Comparison of ENCODE assay signal across 9 cellular contexts in the genomic region with DNA sequence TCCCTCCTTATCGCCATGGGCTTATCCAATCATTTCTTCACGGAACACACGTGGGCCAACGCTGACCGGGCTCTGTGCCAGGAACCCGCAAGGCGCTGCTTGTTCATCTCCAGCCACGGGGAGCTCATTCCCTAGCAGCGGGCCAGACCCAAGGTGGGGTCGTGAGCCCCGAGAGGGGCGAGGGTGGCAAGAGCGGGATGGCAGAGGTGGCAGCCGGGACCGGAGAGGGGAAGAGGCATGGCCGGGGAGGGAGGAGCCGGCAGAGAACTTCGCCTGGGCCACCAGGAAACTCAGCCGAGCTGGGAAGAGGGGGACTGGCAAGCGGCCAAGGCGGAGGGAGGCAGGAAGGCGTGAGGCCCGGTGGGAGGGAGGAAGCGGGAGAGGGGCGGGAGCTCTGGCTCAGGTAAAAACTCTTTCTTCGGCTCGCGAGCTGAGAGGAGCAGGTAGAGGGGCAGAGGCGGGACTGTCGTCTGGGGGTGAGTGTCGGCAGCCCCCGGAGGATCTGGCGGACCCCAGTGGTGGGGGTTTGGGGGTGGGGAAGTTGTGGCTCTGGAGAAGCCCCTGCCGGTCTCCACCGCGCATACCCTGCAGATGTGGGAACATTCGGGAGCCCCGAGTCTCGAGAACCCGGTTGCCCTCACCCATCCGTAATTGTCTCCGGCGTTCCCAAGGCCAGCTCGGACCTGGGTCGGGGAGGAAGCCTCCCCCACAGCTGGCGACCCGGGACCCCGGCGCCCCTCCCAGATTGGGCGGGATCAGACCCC. TPM values are rescaled to one million over a fixed set of nuclear protein-coding genes. Genes with fewer than 3 reads are reported as not detected.
DNase-seq lines count a peak whose midpoint lies in the region; ATAC-seq lines count a peak whose summit lies in the region.
"Had no signal": no experiment of that assay in that cellular context is flagged by ENCODE, and none has a peak within 500 bp of the region (broad histone marks: within the 10 kb centered on the region; RNA-seq: fewer than 3 reads in every experiment).

Gene B3GNT3, plus strand, starts transcription at position 408 of the 764 bp plus-strand sequence. CDS start 12,670 bp downstream, outside the sequence.

- H3K27me3 Mint-ChIP-seq in stimulated activated memory B cell treated with anti-CD40 and anti-IgM and Interleukin-4, amounts not matched to agents 10 μg/mL and 1 μg/mL and 100 μg/mL, for 72 hours = peaks cover 26% of the 10 kb centered on the region

- no peaks in the 10 kb centered on the region for H3K9me3 Mint-ChIP-seq in stimulated activated memory B cell treated with anti-CD40 and anti-IgM and Interleukin-4, amounts not matched to agents 10 μg/mL and 1 μg/mL and 100 μg/mL, for 72 hours

- peaks cover 40% of the 10 kb centered on the region for H3K4me1 Mint-ChIP-seq in stimulated activated memory B cell treated with anti-CD40 and anti-IgM and Interleukin-4, amounts not matched to agents 10 μg/mL and 1 μg/mL and 100 μg/mL, for 72 hours

- no peak within 1 kb of the TSS for H3K27ac Mint-ChIP-seq in stimulated activated memory B cell treated with anti-CD40 and anti-IgM and Interleukin-4, amounts not matched to agents 10 μg/mL and 1 μg/mL and 100 μg/mL, for 72 hours

- ATAC-seq in esophagus mucosa = peak; percentile 3
- ATAC-seq in stimulated activated memory B cell treated with anti-CD40 and anti-IgM and Interleukin-4, amounts not matched to agents 10 μg/mL and 1 μg/mL and 100 μg/mL, for 72 hours = no peak
- no peak for ATAC-seq in GM18858 (IDR thresholded peaks at IDR 0.05; ENCODE audit: unreplicated experiment)

- peak within 1 kb of the TSS; percentile 16 for H3K4me3 Mint-ChIP-seq in stimulated activated memory B cell treated with anti-CD40 and anti-IgM and Interleukin-4, amounts not matched to agents 10 μg/mL and 1 μg/mL and 100 μg/mL, for 72 hours

- no peaks in the 10 kb centered on the region for H3K36me3 Mint-ChIP-seq in stimulated activated memory B cell treated with anti-CD40 and anti-IgM and Interleukin-4, amounts not matched to agents 10 μg/mL and 1 μg/mL and 100 μg/mL, for 72 hours

- peak; percentile 74 for DNase-seq in activated effector memory CD4-positive, alpha-beta T cell treated with anti-CD3 and anti-CD28 coated beads, Interleukin-2, amount 50 U/mL, for 16 hours
- no peak for DNase-seq in activated effector memory CD4-positive, alpha-beta T cell treated with Interleukin-2 at 50 U/mL for 16 hours
- DNase-seq in RPMI7951 (ENCODE audit: low read depth) (peak; percentile 44), hippocampal formation (lab: John Stamatoyannopoulos, UW) (no peak), hepatic stellate cell (ENCODE audit: low spot score) (no peak)

RNA-seq across cellular contexts. Expression of gene B3GNT3, which starts in this region (rescaled TPM):
- 0.10 and 0.12 TPM in 2 replicates for total RNA-seq in RPMI7951 (2014; rRNA removed; shearing (Covaris generic))
- total RNA-seq in esophagus mucosa = 19.4 TPM
- total RNA-seq: myocyte had no signal

Comparison
In these comparisons a context has a peak if more than half of its experiments do, and no peak if none do; other contexts are left out.
1. RNA of gene B3GNT3 (total RNA-seq): 19.4 TPM in esophagus mucosa (single experiment); 0.10 to 0.12 TPM in RPMI7951; every median in the first group is over 10 times any median in the second.
2. Peak in DNase-seq in RPMI7951; RNA of the gene not detected or under 1 TPM.